Comparison of ENCODE assay signal across 1 cellular context in genomic region chr20:3767434-3768341, GRCh38.
A peak's percentile ranks its signal among the peaks of the same experiment; 100 is the strongest.
TF ChIP-seq lines count a peak whose summit lies in the region.

TSS of gene ADISSP (minus strand) at chr20:3767753. CDS start at chr20:3760100, 7,653 bp downstream.

TF ChIP-seq in WTC11, 78 proteins besides CTCF, POLR2A, EP300 and RAD21 (continued from another document):
- TF ChIP-seq HMGXB4 (CRISPR knock-in tag; IDR thresholded peaks at IDR 0.05) (no peak; the same call in none of the 2 replicates), FOXP1 (CRISPR knock-in tag; IDR thresholded peaks at IDR 0.05; ENCODE audit: borderline replicate concordance) (no peak; the same call in 1 of the 2 replicates), ZNF281 (CRISPR knock-in tag; IDR thresholded peaks at IDR 0.05) (0 out of 2 replicates have a peak, but pooled peaks have one; percentile 45), IRF2 (CRISPR knock-in tag; IDR thresholded peaks at IDR 0.05; ENCODE audit: borderline replicate concordance, low read depth) (no peak), NFE2L1 (CRISPR knock-in tag; IDR thresholded peaks at IDR 0.05) (no peak)
- TF ChIP-seq, protein P1, sequence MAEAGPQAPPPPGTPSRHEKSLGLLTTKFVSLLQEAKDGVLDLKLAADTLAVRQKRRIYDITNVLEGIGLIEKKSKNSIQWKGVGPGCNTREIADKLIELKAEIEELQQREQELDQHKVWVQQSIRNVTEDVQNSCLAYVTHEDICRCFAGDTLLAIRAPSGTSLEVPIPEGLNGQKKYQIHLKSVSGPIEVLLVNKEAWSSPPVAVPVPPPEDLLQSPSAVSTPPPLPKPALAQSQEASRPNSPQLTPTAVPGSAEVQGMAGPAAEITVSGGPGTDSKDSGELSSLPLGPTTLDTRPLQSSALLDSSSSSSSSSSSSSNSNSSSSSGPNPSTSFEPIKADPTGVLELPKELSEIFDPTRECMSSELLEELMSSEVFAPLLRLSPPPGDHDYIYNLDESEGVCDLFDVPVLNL (CRISPR knock-in tag; IDR thresholded peaks at IDR 0.05; ENCODE audit: borderline replicate concordance, low read depth) = no peak
- TF ChIP-seq, protein P2, sequence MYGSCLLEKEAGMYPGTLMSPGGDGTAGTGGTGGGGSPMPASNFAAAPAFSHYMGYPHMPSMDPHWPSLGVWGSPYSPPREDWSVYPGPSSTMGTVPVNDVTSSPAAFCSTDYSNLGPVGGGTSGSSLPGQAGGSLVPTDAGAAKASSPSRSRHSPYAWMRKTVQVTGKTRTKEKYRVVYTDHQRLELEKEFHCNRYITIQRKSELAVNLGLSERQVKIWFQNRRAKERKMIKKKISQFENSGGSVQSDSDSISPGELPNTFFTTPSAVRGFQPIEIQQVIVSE (CRISPR knock-in tag; IDR thresholded peaks at IDR 0.05; ENCODE audit: borderline replicate concordance) = no peak
- TF ChIP-seq, protein P3, sequence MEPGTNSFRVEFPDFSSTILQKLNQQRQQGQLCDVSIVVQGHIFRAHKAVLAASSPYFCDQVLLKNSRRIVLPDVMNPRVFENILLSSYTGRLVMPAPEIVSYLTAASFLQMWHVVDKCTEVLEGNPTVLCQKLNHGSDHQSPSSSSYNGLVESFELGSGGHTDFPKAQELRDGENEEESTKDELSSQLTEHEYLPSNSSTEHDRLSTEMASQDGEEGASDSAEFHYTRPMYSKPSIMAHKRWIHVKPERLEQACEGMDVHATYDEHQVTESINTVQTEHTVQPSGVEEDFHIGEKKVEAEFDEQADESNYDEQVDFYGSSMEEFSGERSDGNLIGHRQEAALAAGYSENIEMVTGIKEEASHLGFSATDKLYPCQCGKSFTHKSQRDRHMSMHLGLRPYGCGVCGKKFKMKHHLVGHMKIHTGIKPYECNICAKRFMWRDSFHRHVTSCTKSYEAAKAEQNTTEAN (CRISPR knock-in tag; IDR thresholded peaks at IDR 0.05) = peak; percentile 33; the same call in 1 of the 2 replicates
- TF ChIP-seq, protein P4, sequence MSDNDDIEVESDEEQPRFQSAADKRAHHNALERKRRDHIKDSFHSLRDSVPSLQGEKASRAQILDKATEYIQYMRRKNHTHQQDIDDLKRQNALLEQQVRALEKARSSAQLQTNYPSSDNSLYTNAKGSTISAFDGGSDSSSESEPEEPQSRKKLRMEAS (CRISPR knock-in tag; IDR thresholded peaks at IDR 0.05) = peak; percentile 92
